23 cellular contexts compared by ENCODE assay signal in genomic region chr10:24703700-24704099, GRCh38. TPM values are rescaled to one million over a fixed set of nuclear protein-coding genes. Genes with fewer than 3 reads are reported as not detected.
DNase-seq lines count a peak whose midpoint lies in the region; TF ChIP-seq lines count a peak whose summit lies in the region.
"Had no signal": no experiment of that assay in that cellular context is flagged by ENCODE, and none has a peak within 500 bp of the region (broad histone marks: within the 10 kb centered on the region; RNA-seq: fewer than 3 reads in every experiment).

No MANE protein-coding gene starts in this region.

- peaks cover 9% of the 10 kb centered on the region for H3K4me1 Mint-ChIP-seq in activated T-cell treated with anti-CD3 and anti-CD28 coated beads, Interleukin-2, amount 50 U/mL, for 24 hours (ENCODE audit: low read depth)

- no peak overlapping the region for H3K4me3 ChIP-seq in AG04450 (ENCODE audit: low read depth, low read length)
- H3K4me3 ChIP-seq in astrocyte of the spinal cord (ENCODE audit: low read depth, low read length), result no peak overlapping the region
- H3K4me3 ChIP-seq: adrenal gland, GM23338, heart left ventricle had no signal

- POLR2A ChIA-PET in AG04450 (lab: Yijun Ruan, JAX), result no interaction called here

- no peak overlapping the region for H3K4me3 Mint-ChIP-seq in activated T-cell treated with anti-CD3 and anti-CD28 coated beads, Interleukin-2, amount 50 U/mL, for 24 hours
- H3K4me3 Mint-ChIP-seq: CD14-positive monocyte; central memory CD8-positive, alpha-beta T cell; GM23338; immature natural killer cell had no signal

- TF ChIP-seq CTCF in AG04450 (IDR thresholded peaks at IDR 0.05; ENCODE audit: low read depth, low read length) (no peak), astrocyte of the spinal cord (IDR thresholded peaks at IDR 0.05; ENCODE audit: low read depth, low read length) (no peak)

- no peaks in the 10 kb centered on the region for H3K9me3 Mint-ChIP-seq in activated T-cell treated with anti-CD3 and anti-CD28 coated beads, Interleukin-2, amount 50 U/mL, for 24 hours
- H3K9me3 Mint-ChIP-seq: central memory CD8-positive, alpha-beta T cell; GM23338; immature natural killer cell had no signal

- CTCF ChIA-PET in AG04450 (lab: Charles Lee), result no interaction called here

- H3K27me3 ChIP-seq in AG04450 (ENCODE audit: control insufficient read depth, insufficient read depth, low read length), result no peaks in the 10 kb centered on the region
- H3K27me3 ChIP-seq: adrenal gland, heart left ventricle had no signal

- no peaks in the 10 kb centered on the region for H3K36me3 Mint-ChIP-seq in activated T-cell treated with anti-CD3 and anti-CD28 coated beads, Interleukin-2, amount 50 U/mL, for 24 hours (ENCODE audit: low read depth)
- H3K36me3 Mint-ChIP-seq: CD14-positive monocyte, immature natural killer cell had no signal

- peak overlapping the region; percentile 49 for H3K27ac ChIP-seq in AG04450 (ENCODE audit: low read depth, low read length)
- H3K27ac ChIP-seq: adrenal gland, heart left ventricle, WERI-Rb-1 had no signal

- no peak overlapping the region for H3K27ac Mint-ChIP-seq in activated T-cell treated with anti-CD3 and anti-CD28 coated beads, Interleukin-2, amount 50 U/mL, for 24 hours
- H3K27ac Mint-ChIP-seq: CD14-positive monocyte, GM23338, immature natural killer cell had no signal

- in situ Hi-C loops in astrocyte of the spinal cord (cut with HindIII; ENCODE audit: low sequenced_read_pairs), result no loop called here

- no peaks in the 10 kb centered on the region for H3K9me3 ChIP-seq in AG04450 (ENCODE audit: control insufficient read depth, insufficient read depth, low read length)
- H3K9me3 ChIP-seq: adrenal gland, heart left ventricle had no signal

- DNase-seq in AG04450 (ENCODE audit: low read depth, low spot score) (peak; percentile 65), GM04503 (ENCODE audit: low read depth) (peak; percentile 71), astrocyte of the spinal cord (ENCODE audit: low read depth, low spot score) (peak; percentile 70), iris pigment epithelial cell (ENCODE audit: low read depth) (peak; percentile 84), nucleus accumbens (lab: John Stamatoyannopoulos, UW) (no peak), iPS-NIHi11 (ENCODE audit: low spot score) (no peak), CD1c-positive myeloid dendritic cell (ENCODE audit: extremely low spot score) (no peak)
- DNase-seq in activated T-cell treated with anti-CD3 and anti-CD28 coated beads, Interleukin-2, amount 50 U/mL, for 24 hours, result no peak
- DNase-seq: activated gamma-delta T cell, adrenal gland, erythroblast, GF-D8, heart left ventricle, immature natural killer cell, KBM-7, MV-4-11, NCI-H187 treated with DMSO at 0.1 percent for 48 hours, NCI-H2227 treated with DMSO at 0.1 percent for 48 hours, occipital lobe, WERI-Rb-1 had no signal

- H3K27me3 Mint-ChIP-seq in activated T-cell treated with anti-CD3 and anti-CD28 coated beads, Interleukin-2, amount 50 U/mL, for 24 hours, result no peaks in the 10 kb centered on the region
- H3K27me3 Mint-ChIP-seq: central memory CD8-positive, alpha-beta T cell had no signal

RNA-seq across cellular contexts. Expression of gene ARHGAP21, which starts 20.0 kb away (rescaled TPM):
- polyA plus RNA-seq in AG04450 (2011; rRNA removed), result 93.1 and 126 TPM in 2 replicates
- polyA minus RNA-seq in AG04450 (2011; rRNA and poly(A)+ RNA removed), result 126 and 169 TPM in 2 replicates

Comparison
In these comparisons a context has a peak if more than half of its experiments do, and no peak if none do; other contexts are left out.
1. DNase-seq: peak in AG04450 (single experiment), GM04503 (single experiment), astrocyte of the spinal cord (single experiment) and iris pigment epithelial cell (single experiment); none in nucleus accumbens (0 of 56), iPS-NIHi11 (single experiment), CD1c-positive myeloid dendritic cell (single experiment) and activated T-cell treated with anti-CD3 and anti-CD28 coated beads, Interleukin-2, amount 50 U/mL, for 24 hours (single experiment).